Comparison of ENCODE assay signal across 13 cellular contexts in genomic region chr1:226134170-226135058, GRCh38. TPM values are rescaled to one million over a fixed set of nuclear protein-coding genes. Genes with fewer than 3 reads are reported as not detected.
DNase-seq lines count a peak whose midpoint lies in the region; ATAC-seq, FAIRE-seq and TF ChIP-seq lines count a peak whose summit lies in the region.
"Had no signal": no experiment of that assay in that cellular context is flagged by ENCODE, and none has a peak within 500 bp of the region (broad histone marks: within the 10 kb centered on the region; RNA-seq: fewer than 3 reads in every experiment).

No MANE protein-coding gene starts in this region.

- H3K36me3 ChIP-seq in SK-N-SH (replicated peaks in 1 of 2; ENCODE audit: control insufficient read depth in 1 of 2, insufficient read depth in 2 of 2, low read length in 1 of 2) (no peaks in the 10 kb centered on the region), astrocyte (ENCODE audit: insufficient read depth, low read length) (no peaks in the 10 kb centered on the region), lung (ENCODE audit: control insufficient read depth in 2 of 2, insufficient read depth in 2 of 2, low read length in 2 of 2) (no peaks in the 10 kb centered on the region), stomach (no peaks in the 10 kb centered on the region)
- H3K36me3 ChIP-seq: cardiac muscle cell had no signal

- DNase-seq in SK-N-SH, result no peak
- DNase-seq in astrocyte (ENCODE audit: low read depth), result no peak
- peak; percentile 27 for DNase-seq in lung (ENCODE audit: low spot score)
- no peak for DNase-seq in stomach
- no peak for DNase-seq in middle frontal gyrus (ENCODE audit: extremely low spot score, low spot score)
- no peak for DNase-seq in NCI-H1048 (lab: John Stamatoyannopoulos, UW)
- DNase-seq: ACHN; HCEC 1CT; NK-92 treated with Interleukin-12 subunit alpha and Interleukin-12 subunit beta, amount 100 ng/mL, for 24 hours had no signal

- H3K4me1 Mint-ChIP-seq in astrocyte (ENCODE audit: low read depth, unreplicated experiment), result no peaks in the 10 kb centered on the region

- no peak overlapping the region for H3K4me3 Mint-ChIP-seq in astrocyte (ENCODE audit: unreplicated experiment)

- POLR2A ChIA-PET in SK-N-SH (lab: Yijun Ruan, JAX), result no interaction called here

- H3K4me3 ChIP-seq in SK-N-SH (ENCODE audit: low read depth in 2 of 2, low read length in 1 of 2) (no peak overlapping the region), astrocyte (ENCODE audit: insufficient read depth, low read depth, low read length) (no peak overlapping the region), lung (no peak overlapping the region), stomach (peak overlapping the region in 1 of 4 donors; percentile 8)
- H3K4me3 ChIP-seq: cardiac muscle cell had no signal

- CTCF ChIA-PET in SK-N-SH (lab: Yijun Ruan, JAX), result interaction anchor here (1.6 to 4.2 kb wide), 6 partner anchors 9 to 199 kb away, joined by 4 to 25 read pairs (median 14); no protein-coding TSS in a partner anchor

- H3K9me3 Mint-ChIP-seq in astrocyte (ENCODE audit: unreplicated experiment), result no peaks in the 10 kb centered on the region

- H3K79me2 ChIP-seq in SK-N-SH (ENCODE audit: insufficient read depth), result no peaks in the 10 kb centered on the region
- no peaks in the 10 kb centered on the region for H3K79me2 ChIP-seq in astrocyte (ENCODE audit: insufficient read depth, low read length)

- H3K27me3 Mint-ChIP-seq in astrocyte (ENCODE audit: low read depth, unreplicated experiment), result peaks cover 10% of the 10 kb centered on the region

- FAIRE-seq in astrocyte (lab: Jason Lieb, UNC), result no peak

- TF ChIP-seq RAD21 in SK-N-SH (IDR thresholded peaks at IDR 0.05; ENCODE audit: low read length), result no peak

- no peak for TF ChIP-seq POLR2A in stomach (IDR thresholded peaks at IDR 0.05)

- H2AFZ ChIP-seq in SK-N-SH (ENCODE audit: low read depth) (no peak overlapping the region), astrocyte (ENCODE audit: low read depth, low read length) (no peak overlapping the region)

- WGBS in SK-N-SH (ENCODE audit: low lambda C conversion rate), result 73% methylated on average over 12 of the region's 16 CpGs
- WGBS in lung, 2 donors, result 67 to 84% methylated on average over 16 of the region's 16 CpGs
- 47 to 56% (median 48%) methylated on average over 16 of the region's 16 CpGs for WGBS in stomach, 5 donors

- H3K27ac ChIP-seq in SK-N-SH (ENCODE audit: low read depth in 2 of 2, low read length in 1 of 2) (peak overlapping the region in 1 of 2 experiments; percentile 24; a peak in 1 of 4 replicates), astrocyte (ENCODE audit: low read depth, low read length) (no peak overlapping the region), lung (ENCODE audit: low read depth in 1 of 2, low read length in 1 of 2) (peak overlapping the region in 1 of 2 donors; percentile 35), stomach (peak overlapping the region; percentile 66 to 83 (median 75))
- H3K27ac ChIP-seq: cardiac muscle cell had no signal

- no peak overlapping the region for H3K4me2 ChIP-seq in SK-N-SH
- H3K4me2 ChIP-seq in astrocyte (ENCODE audit: low read length), result no peak overlapping the region

- peaks cover 0 to 16% of the 10 kb centered on the region in 2 experiments; a peak in 1 of 4 replicates for H3K4me1 ChIP-seq in SK-N-SH (ENCODE audit: control insufficient read depth in 1 of 2, insufficient read depth in 2 of 2, low read depth in 1 of 2, low read length in 1 of 2)
- no peaks in the 10 kb centered on the region for H3K4me1 ChIP-seq in astrocyte (ENCODE audit: insufficient read depth, low read length)
- peaks cover 0 to 8% of the 10 kb centered on the region in 2 donors for H3K4me1 ChIP-seq in lung (ENCODE audit: control insufficient read depth in 2 of 2, insufficient read depth in 2 of 2, low read length in 2 of 2)
- H3K4me1 ChIP-seq in stomach, result peaks cover 37 to 54% (median 48%) of the 10 kb centered on the region in 4 donors

- H3K27me3 ChIP-seq in SK-N-SH (ENCODE audit: insufficient read depth), result no peaks in the 10 kb centered on the region
- no peaks in the 10 kb centered on the region for H3K27me3 ChIP-seq in astrocyte (ENCODE audit: insufficient read depth, low read length)
- no peaks in the 10 kb centered on the region for H3K27me3 ChIP-seq in lung (ENCODE audit: control insufficient read depth, insufficient read depth)
- H3K27me3 ChIP-seq in stomach, result no peaks in the 10 kb centered on the region
- H3K27me3 ChIP-seq: cardiac muscle cell had no signal

- no peak for TF ChIP-seq EP300 in SK-N-SH (IDR thresholded peaks at IDR 0.05; ENCODE audit: borderline replicate concordance in 1 of 2, low read depth in 1 of 2, low read length in 1 of 2)
- TF ChIP-seq EP300 in stomach (IDR thresholded peaks at IDR 0.05), result no peak

- TF ChIP-seq CTCF in SK-N-SH (IDR thresholded peaks at IDR 0.05) (no peak), astrocyte (IDR thresholded peaks at IDR 0.05; ENCODE audit: insufficient read depth, low read depth, low read length) (no peak), lung (IDR thresholded peaks at IDR 0.05; ENCODE audit: control extremely low read depth, extremely low read depth) (no peak), stomach (IDR thresholded peaks at IDR 0.05) (no peak)

- peak overlapping the region; percentile 48 for H3K27ac Mint-ChIP-seq in astrocyte (ENCODE audit: unreplicated experiment)

- H3K9me2 ChIP-seq in SK-N-SH, result no peaks in the 10 kb centered on the region

- no peaks in the 10 kb centered on the region for H3K36me3 Mint-ChIP-seq in astrocyte (ENCODE audit: low read depth, unreplicated experiment)

- H4K20me1 ChIP-seq in SK-N-SH (ENCODE audit: insufficient read depth) (no peaks in the 10 kb centered on the region), astrocyte (ENCODE audit: insufficient read depth, low read length) (peaks cover 6% of the 10 kb centered on the region)

- H3K9me3 ChIP-seq in SK-N-SH (no peaks in the 10 kb centered on the region), astrocyte (ENCODE audit: insufficient read depth, low read depth, low read length) (no peaks in the 10 kb centered on the region), lung (ENCODE audit: control insufficient read depth in 2 of 2, insufficient read depth in 1 of 2, low read length in 1 of 2) (peaks cover 0 to 6% of the 10 kb centered on the region in 2 donors), stomach (no peaks in the 10 kb centered on the region)

- H3F3A ChIP-seq in SK-N-SH (replicated peaks; ENCODE audit: insufficient read depth), result no peaks in the 10 kb centered on the region

- no peak overlapping the region for H3K9ac ChIP-seq in SK-N-SH
- no peak overlapping the region for H3K9ac ChIP-seq in astrocyte (ENCODE audit: low read length)

- ATAC-seq in SK-N-SH treated with all-trans-retinoic acid at 6 μM for 48 hours, result peak; percentile 22; the same call in 2 of the 3 replicates
- ATAC-seq in lung (ENCODE audit: insufficient read depth, low FRiP score), result no peak
- no peak for ATAC-seq in HG03095 (IDR thresholded peaks at IDR 0.05; ENCODE audit: unreplicated experiment)
- ATAC-seq: activated CD4-positive, CD25-positive, alpha-beta regulatory T cell treated with anti-CD3 and anti-CD28 coated beads, Interleukin-2, amount 50 U/mL, for 24 hours had no signal

- intact Hi-C loops in stomach (cut with DNase I; ENCODE audit: low total_unique reads), result no loop called here

TF ChIP-seq in SK-N-SH treated with all-trans-retinoic acid at 6 μM for 48 hours, 23 proteins besides CTCF, POLR2A, EP300 and RAD21 (continues in another document):
- no peak for TF ChIP-seq GLIS3 (CRISPR knock-in tag; IDR thresholded peaks at IDR 0.05)
- TF ChIP-seq ZFP3 (CRISPR knock-in tag; IDR thresholded peaks at IDR 0.05), result no peak
- no peak for TF ChIP-seq SNAI2 (CRISPR knock-in tag; IDR thresholded peaks at IDR 0.05)
- TF ChIP-seq TOX (CRISPR knock-in tag; IDR thresholded peaks at IDR 0.05; ENCODE audit: borderline replicate concordance), result no peak
- TF ChIP-seq ZFP30 (CRISPR knock-in tag; IDR thresholded peaks at IDR 0.05), result no peak
- no peak for TF ChIP-seq CSRNP3 (CRISPR knock-in tag; IDR thresholded peaks at IDR 0.05)

TF ChIP-seq in SK-N-SH, 30 proteins besides CTCF, POLR2A, EP300 and RAD21:
- no peak for TF ChIP-seq YY1 (IDR thresholded peaks at IDR 0.05; ENCODE audit: low read depth)
TF ChIP-seq in SK-N-SH: peak in this region for 0.

RNA-seq across cellular contexts. Expression of gene ACBD3, which starts 52.1 kb away (rescaled TPM):
- 17.8 and 26.3 TPM in 2 replicates for polyA plus RNA-seq in SK-N-SH (2012; rRNA removed)
- polyA plus RNA-seq in SK-N-SH (2012; cell fraction: cytosol; rRNA removed), result 25.1 and 30.3 TPM in 2 replicates
- polyA plus RNA-seq in SK-N-SH (2012; cell fraction: nucleus; rRNA removed), result 7.5 and 17.1 TPM in 2 replicates
- total RNA-seq in astrocyte, result 66.7 and 69.4 TPM in 2 replicates
- total RNA-seq in lung, result 10 to 100 TPM; 39.7 to 51.9 TPM
- polyA plus RNA-seq in lung, result 10 to 100 TPM; 13.5 to 21.2 TPM
- total RNA-seq in stomach, result 100 to 1,000 TPM in 1 of 5 donors, 10 to 100 TPM in 4; 29.9 to 132 (median 48.4) TPM
- polyA plus RNA-seq in stomach, result 10 to 100 TPM in 2 of 3 donors, 1 to 10 TPM in 1; 9.1 to 35.9 (median 18.6) TPM
